Comparison of ENCODE assay signal across 1 cellular context in genomic region chr9:123062306-123063171, GRCh38.
TF ChIP-seq lines count a peak whose summit lies in the region.

No MANE protein-coding gene starts in this region.

TF ChIP-seq in WTC11, 78 proteins besides CTCF, POLR2A, EP300 and RAD21 (continued from another document):
- TF ChIP-seq ZNF532 (CRISPR knock-in tag; IDR thresholded peaks at IDR 0.05; ENCODE audit: borderline replicate concordance) = no peak
- no peak for TF ChIP-seq GTF2I (CRISPR knock-in tag; conservative IDR thresholded peaks at IDR 0.05)
- no peak for TF ChIP-seq ELF4 (CRISPR knock-in tag; IDR thresholded peaks at IDR 0.05; ENCODE audit: low read depth)
- TF ChIP-seq FOXK1 (CRISPR knock-in tag; IDR thresholded peaks at IDR 0.05) = no peak
- no peak for TF ChIP-seq NFYB (CRISPR knock-in tag; conservative IDR thresholded peaks at IDR 0.05; ENCODE audit: low read depth)
- no peak for TF ChIP-seq NR3C1 (CRISPR knock-in tag; conservative IDR thresholded peaks at IDR 0.05; ENCODE audit: low read depth)
- no peak for TF ChIP-seq E2F5 (CRISPR knock-in tag; IDR thresholded peaks at IDR 0.05)
- TF ChIP-seq JAZF1 (CRISPR knock-in tag; IDR thresholded peaks at IDR 0.05) = no peak
- TF ChIP-seq PRDM15 (CRISPR knock-in tag; IDR thresholded peaks at IDR 0.05) = no peak
- TF ChIP-seq SMAD4 (CRISPR knock-in tag; IDR thresholded peaks at IDR 0.05) = no peak
- no peak for TF ChIP-seq USF2 (CRISPR knock-in tag; IDR thresholded peaks at IDR 0.05)
- no peak for TF ChIP-seq HMGXB4 (CRISPR knock-in tag; IDR thresholded peaks at IDR 0.05)
- no peak for TF ChIP-seq ZMAT4 (CRISPR knock-in tag; IDR thresholded peaks at IDR 0.05)
- TF ChIP-seq KAT7 (CRISPR knock-in tag; IDR thresholded peaks at IDR 0.05; ENCODE audit: borderline replicate concordance) = no peak
